In genomic region chr22:41731609-41732008, GRCh38 we compare ENCODE assay signal across 20 cellular contexts. TPM values are rescaled to one million over a fixed set of nuclear protein-coding genes. Genes with fewer than 3 reads are reported as not detected.
DNase-seq lines count a peak whose midpoint lies in the region; ATAC-seq and TF ChIP-seq lines count a peak whose summit lies in the region.
"Had no signal": no experiment of that assay in that cellular context is flagged by ENCODE, and none has a peak within 500 bp of the region (broad histone marks: within the 10 kb centered on the region; RNA-seq: fewer than 3 reads in every experiment).

No MANE protein-coding gene starts in this region.

- no peaks in the 10 kb centered on the region for H3K27me3 ChIP-seq in BE2C
- H3K27me3 ChIP-seq in right lobe of liver, result no peaks in the 10 kb centered on the region
- H3K27me3 ChIP-seq: BLaER1 treated with 17β-estradiol and CSF1 and Interleukin-3, amounts not matched to agents 10 nM and 100 nM had no signal

- TF ChIP-seq CTCF in BE2C (IDR thresholded peaks at IDR 0.05; ENCODE audit: low read depth, low read length) (no peak), progenitor cell of endocrine pancreas (IDR thresholded peaks at IDR 0.05; ENCODE audit: unreplicated experiment) (no peak), right lobe of liver (IDR thresholded peaks at IDR 0.05) (no peak)

- H3K9me3 ChIP-seq in BE2C, result no peaks in the 10 kb centered on the region
- no peaks in the 10 kb centered on the region for H3K9me3 ChIP-seq in right lobe of liver
- H3K9me3 ChIP-seq: BLaER1 treated with 17β-estradiol and CSF1 and Interleukin-3, amounts not matched to agents 10 nM and 100 nM had no signal

- 81% methylated on average over 2 of the region's 2 CpGs for WGBS in right lobe of liver (ENCODE audit: insufficient coverage, low coverage, low lambda C conversion rate, missing lambda C conversion rate)

- no peak for TF ChIP-seq POLR2A in right lobe of liver (IDR thresholded peaks at IDR 0.05)

- no peaks in the 10 kb centered on the region for H3K36me3 ChIP-seq in BE2C
- no peaks in the 10 kb centered on the region for H3K36me3 ChIP-seq in right lobe of liver
- H3K36me3 ChIP-seq: BLaER1 treated with 17β-estradiol and CSF1 and Interleukin-3, amounts not matched to agents 10 nM and 100 nM had no signal

- ATAC-seq in SK-N-SH treated with all-trans-retinoic acid at 6 μM for 48 hours, result no peak
- no peak for ATAC-seq in right lobe of liver

- H3K4me1 Mint-ChIP-seq in progenitor cell of endocrine pancreas (ENCODE audit: low read depth), result no peaks in the 10 kb centered on the region
- H3K4me1 Mint-ChIP-seq: CD14-positive monocyte; CD8-positive, alpha-beta memory T cell had no signal

- H3K27ac ChIP-seq in right lobe of liver, result no peak overlapping the region
- H3K27ac ChIP-seq: 22Rv1; BLaER1 treated with 17β-estradiol and CSF1 and Interleukin-3, amounts not matched to agents 10 nM and 100 nM; GM23248 had no signal

- no peak overlapping the region for H3K27ac Mint-ChIP-seq in progenitor cell of endocrine pancreas
- H3K27ac Mint-ChIP-seq: CD4-positive, alpha-beta T cell had no signal

- no peaks in the 10 kb centered on the region for H3K36me3 Mint-ChIP-seq in progenitor cell of endocrine pancreas (ENCODE audit: insufficient read depth)
- H3K36me3 Mint-ChIP-seq: CD14-positive monocyte; CD8-positive, alpha-beta memory T cell had no signal

- no peaks in the 10 kb centered on the region for H3K27me3 Mint-ChIP-seq in progenitor cell of endocrine pancreas
- H3K27me3 Mint-ChIP-seq: B cell; CD4-positive, alpha-beta T cell had no signal

- no peak overlapping the region for H3K4me3 Mint-ChIP-seq in progenitor cell of endocrine pancreas (ENCODE audit: low read depth)
- H3K4me3 Mint-ChIP-seq: B cell; CD14-positive monocyte; CD4-positive, alpha-beta T cell had no signal

- H3K4me1 ChIP-seq in BE2C (peaks cover 8% of the 10 kb centered on the region), right lobe of liver (no peaks in the 10 kb centered on the region)
- H3K4me1 ChIP-seq: BLaER1 treated with 17β-estradiol and CSF1 and Interleukin-3, amounts not matched to agents 10 nM and 100 nM had no signal

- intact Hi-C loops in right lobe of liver (cut with DNase I), result no loop called here

- DNase-seq in BE2C, result peak; percentile 60
- DNase-seq in mesenteric fat pad (ENCODE audit: low spot score), result peak; percentile 22
- no peak for DNase-seq in stimulated activated CD4-positive, alpha-beta T cell treated with anti-CD3 and anti-CD28 coated beads, Interleukin-12 subunit alpha, Interleukin-12 subunit beta, amount 100 ng/mL, for 4 hours
- DNase-seq in progenitor cell of endocrine pancreas (ENCODE audit: low spot score, unreplicated experiment), result no peak
- no peak for DNase-seq in right lobe of liver
- DNase-seq: CD4-positive, alpha-beta T cell; CD8-positive, alpha-beta memory T cell; DMS 273 treated with DMSO at 0.1 percent for 48 hours; DMS79; EL; GDM1; GM23248; H7; HCEC 1CT had no signal

- H3K4me3 ChIP-seq in BE2C (ENCODE audit: low read depth, low read length) (no peak overlapping the region), right lobe of liver (no peak overlapping the region)
- H3K4me3 ChIP-seq: BLaER1 treated with 17β-estradiol and CSF1 and Interleukin-3, amounts not matched to agents 10 nM and 100 nM; GM12878; GM23248 had no signal

- H3K9me3 Mint-ChIP-seq in progenitor cell of endocrine pancreas (ENCODE audit: low read depth), result no peaks in the 10 kb centered on the region
- H3K9me3 Mint-ChIP-seq: CD14-positive monocyte; CD4-positive, alpha-beta T cell; CD8-positive, alpha-beta memory T cell had no signal

TF ChIP-seq in SK-N-SH treated with all-trans-retinoic acid at 6 μM for 48 hours, 23 proteins besides CTCF, POLR2A, EP300 and RAD21:
- TF ChIP-seq CREB5 (CRISPR knock-in tag; IDR thresholded peaks at IDR 0.05; ENCODE audit: low read depth) (no peak), ZFP30 (CRISPR knock-in tag; IDR thresholded peaks at IDR 0.05) (peak; percentile 88)

RNA-seq across cellular contexts. Expression of gene MEI1, which starts 32.3 kb away (rescaled TPM):
- polyA plus RNA-seq in BE2C (2012; ENCODE audit: insufficient read depth, insufficient read length, low read depth), result not detected
- total RNA-seq in mesenteric fat pad (2.2 TPM), progenitor cell of endocrine pancreas (1.0 and 1.5 TPM in 2 replicates), right lobe of liver (1 to 10 TPM in 1 of 6 experiments, under 1 TPM in 5; 0.37 to 1.0 (median 0.60) TPM)
- total RNA-seq: H7 had no signal

RNA-seq across cellular contexts. Expression of gene SNU13, which starts 42.9 kb away (rescaled TPM):
- polyA plus RNA-seq in BE2C (2012; ENCODE audit: insufficient read depth, insufficient read length, low read depth), result 634 TPM
- total RNA-seq in mesenteric fat pad (116 TPM), progenitor cell of endocrine pancreas (119 and 129 TPM in 2 replicates), right lobe of liver (10 to 100 TPM; 43.1 to 65.4 (median 50.1) TPM)

Comparison
In these comparisons a context has a peak if more than half of its experiments do, and no peak if none do; other contexts are left out.
1. DNase-seq: peak in BE2C (single experiment) and mesenteric fat pad (single experiment); none in stimulated activated CD4-positive, alpha-beta T cell treated with anti-CD3 and anti-CD28 coated beads, Interleukin-12 subunit alpha, Interleukin-12 subunit beta, amount 100 ng/mL, for 4 hours (single experiment), progenitor cell of endocrine pancreas (single experiment) and right lobe of liver (0 of 3).